8 cellular contexts compared by ENCODE assay signal in the genomic region with DNA sequence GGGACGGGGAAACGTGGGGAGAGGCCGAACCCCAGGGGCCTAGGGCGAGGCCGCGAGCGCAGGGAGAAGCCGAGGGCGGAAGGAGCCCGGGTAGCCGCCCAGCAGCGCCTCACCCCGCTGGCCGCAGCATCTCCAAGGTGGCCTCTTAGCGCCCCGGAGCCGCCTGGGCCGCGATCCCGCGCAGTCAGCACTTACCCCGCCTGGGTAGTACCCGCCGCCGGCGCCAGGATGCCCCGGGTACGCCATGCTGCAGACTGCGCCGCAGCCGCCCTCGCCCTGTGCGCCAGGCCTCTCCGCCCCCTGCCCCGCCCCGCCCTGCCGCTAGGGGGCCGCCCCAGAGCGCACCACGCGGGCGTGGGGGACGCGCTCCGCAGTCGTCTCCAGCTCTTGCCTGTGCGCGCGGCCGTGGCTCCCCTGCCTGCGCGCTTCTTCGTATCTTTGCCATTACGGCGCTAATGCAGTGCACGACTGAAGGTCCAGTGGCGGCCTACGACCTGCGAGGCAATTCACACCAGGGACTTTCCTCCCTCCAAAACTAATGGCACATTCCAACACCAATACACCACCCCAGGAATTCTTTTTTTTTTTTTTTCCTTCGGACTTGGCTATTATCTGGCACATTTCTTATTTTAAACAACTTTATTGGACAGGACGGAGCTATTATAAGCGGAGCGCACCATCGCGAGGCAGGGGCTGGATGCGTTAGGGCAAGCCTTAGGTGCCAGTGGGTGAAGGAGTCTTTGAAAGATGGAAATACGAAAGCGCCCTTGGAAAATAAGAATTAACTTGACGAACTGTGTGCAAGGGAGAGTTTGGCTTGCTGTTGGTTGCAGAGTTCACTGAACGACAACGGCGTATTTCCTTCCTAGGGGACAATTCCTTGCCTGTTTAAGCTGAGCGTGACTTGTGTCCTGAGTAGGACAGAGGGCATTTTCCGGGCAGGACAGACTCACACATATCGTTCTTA. TPM values are rescaled to one million over a fixed set of nuclear protein-coding genes. Genes with fewer than 3 reads are reported as not detected.
A peak's percentile ranks its signal among the peaks of the same experiment; 100 is the strongest.
DNase-seq lines count a peak whose midpoint lies in the region; ATAC-seq and TF ChIP-seq lines count a peak whose summit lies in the region.

TSS of gene SRI (minus strand) at position 258 of the 967 bp plus-strand sequence. CDS start at position 246, 12 bp downstream.

- H3K4me1 ChIP-seq in PC-3 (ENCODE audit: insufficient read depth, low read length): peaks cover 30% of the 10 kb centered on the region

- peak within 1 kb of the TSS; percentile 98 for H3K27ac Mint-ChIP-seq in activated T-cell treated with anti-CD3 and anti-CD28 coated beads, Interleukin-2, amount 50 U/mL, for 24 hours

- H3K9me2 ChIP-seq in PC-3 (replicated peaks; ENCODE audit: low read length): no peaks in the 10 kb centered on the region

- peaks cover 49% of the 10 kb centered on the region for H3K36me3 Mint-ChIP-seq in activated T-cell treated with anti-CD3 and anti-CD28 coated beads, Interleukin-2, amount 50 U/mL, for 24 hours (ENCODE audit: low read depth)

- no peaks in the 10 kb centered on the region for H3K27me3 Mint-ChIP-seq in activated T-cell treated with anti-CD3 and anti-CD28 coated beads, Interleukin-2, amount 50 U/mL, for 24 hours

- H3K9me3 Mint-ChIP-seq in activated T-cell treated with anti-CD3 and anti-CD28 coated beads, Interleukin-2, amount 50 U/mL, for 24 hours: no peaks in the 10 kb centered on the region

- H3K79me2 ChIP-seq in PC-3 (ENCODE audit: low read length): peaks cover 39% of the 10 kb centered on the region

- BruUV-seq in PC-3 (replicated peaks; lab: Mats Ljungman, UMichigan): TSS peak; percentile 77

- ATAC-seq in GM21528 (IDR thresholded peaks at IDR 0.05; ENCODE audit: low FRiP score, unreplicated experiment): peak; percentile 73
- ATAC-seq in PC-3: peak; percentile 86
- peak; percentile 100 for ATAC-seq in esophagus mucosa

- peaks cover 12% of the 10 kb centered on the region for H3K36me3 ChIP-seq in PC-3 (ENCODE audit: low read depth, low read length)

- H3K4me2 ChIP-seq in PC-3 (ENCODE audit: low read length): peak within 1 kb of the TSS; percentile 98

- peak within 1 kb of the TSS; percentile 92 for H3K4me3 ChIP-seq in PC-3 (ENCODE audit: low read length)

- CTCF ChIA-PET in PC-3 (lab: Charles Lee): interaction anchor here (0.6 to 1.0 kb wide), 5 partner anchors 23 to 720 kb away, joined by 3 to 7 read pairs (median 4); no protein-coding TSS in a partner anchor

- intact Hi-C loops in PC-3 (cut with micrococcal nuclease): loop anchor here (1.0 kb wide), 1 partner anchor 23 kb away; no protein-coding TSS in a partner anchor

- DNase-seq in DMS53 treated with DMSO at 0.1 percent for 48 hours (lab: John Stamatoyannopoulos, UW; ENCODE audit: unreplicated experiment) (peak; percentile 92), HuH-7.5 (ENCODE audit: low spot score) (peak; percentile 55), PC-3 (peak; percentile 78), myocyte (ENCODE audit: low read depth) (peak; percentile 93)
- peak; percentile 96 for DNase-seq in activated T-cell treated with anti-CD3 and anti-CD28 coated beads, Interleukin-2, amount 50 U/mL, for 24 hours
- peak; percentile 77 to 85 for DNase-seq in stimulated activated CD8-positive, alpha-beta memory T cell treated with anti-CD3 and anti-CD28 coated beads, Interleukin-7, amount 100 ng/mL, for 48 hours (ENCODE audit: extremely low read depth in 1 of 2, low read depth in 1 of 2)

- peak within 1 kb of the TSS; percentile 90 for H3K9ac ChIP-seq in PC-3 (ENCODE audit: low read length)

- H3K9me3 ChIP-seq in PC-3 (ENCODE audit: low read length): no peaks in the 10 kb centered on the region

- H4K20me1 ChIP-seq in PC-3 (ENCODE audit: low read length): peaks cover 9% of the 10 kb centered on the region

- peaks cover 39% of the 10 kb centered on the region for H3K4me1 Mint-ChIP-seq in activated T-cell treated with anti-CD3 and anti-CD28 coated beads, Interleukin-2, amount 50 U/mL, for 24 hours (ENCODE audit: low read depth)

- peak within 1 kb of the TSS; percentile 92 for H3K27ac ChIP-seq in PC-3 (ENCODE audit: low read length)

- no peaks in the 10 kb centered on the region for H3K27me3 ChIP-seq in PC-3 (ENCODE audit: low read length)

- peaks cover 4% of the 10 kb centered on the region for H3F3A ChIP-seq in PC-3 (ENCODE audit: low read length, unreplicated experiment)

- TF ChIP-seq CTCF in PC-3 (conservative IDR thresholded peaks at IDR 0.05; ENCODE audit: low read depth, low read length): peak; percentile 44

- POLR2A ChIA-PET in PC-3 (lab: Charles Lee; ENCODE audit: unreplicated experiment): interaction anchor here (0.6 to 0.7 kb wide), 4 partner anchors 15 to 1070 kb away, joined by 3 to 10 read pairs (median 8); partner anchors contain the start of gene STEAP4

- H3K4me3 Mint-ChIP-seq in activated T-cell treated with anti-CD3 and anti-CD28 coated beads, Interleukin-2, amount 50 U/mL, for 24 hours: peak within 1 kb of the TSS; percentile 90

- H2AFZ ChIP-seq in PC-3 (ENCODE audit: low read length): peak within 1 kb of the TSS; percentile 92

RNA-seq across cellular contexts. Expression of gene SRI, which starts in this region (rescaled TPM):
- total RNA-seq in PC-3 (2014; rRNA removed) (94.0 and 151 TPM in 2 replicates), esophagus mucosa (73.1 TPM), myocyte (42.2 and 49.4 TPM in 2 replicates)
- 114 TPM for polyA plus RNA-seq in myocyte (2012)

Comparison
In these comparisons a context has a peak if more than half of its experiments do, and no peak if none do; other contexts are left out.
1. Peak in every context shown above with its lines: DNase-seq, ATAC-seq, H3K4me3 ChIP-seq and H3K27ac ChIP-seq.